Comparison of ENCODE assay signal across 18 cellular contexts in genomic region chr2:178143481-178143880, GRCh38.
"Had no signal": no experiment of that assay in that cellular context is flagged by ENCODE, and none has a peak within 500 bp of the region (broad histone marks: within the 10 kb centered on the region; RNA-seq: fewer than 3 reads in every experiment).

No MANE protein-coding gene starts in this region.

- H3K9me3 ChIP-seq: heart left ventricle, neutrophil, spleen, stomach had no signal

- H3K4me3 ChIP-seq: coronary artery, heart left ventricle, spleen, stomach had no signal

- H3K4me1 ChIP-seq: heart left ventricle, spleen, stomach had no signal

- H3K4me3 Mint-ChIP-seq: endodermal cell; naive thymus-derived CD4-positive, alpha-beta T cell; nephron progenitor cell; stimulated activated naive B cell treated with anti-CD40 and anti-IgM and Interleukin-4, amounts not matched to agents 10 μg/mL and 1 μg/mL and 100 μg/mL, for 72 hours had no signal

- H3K36me3 ChIP-seq: heart left ventricle, neutrophil, spleen, stomach had no signal

- H3K4me1 Mint-ChIP-seq: stimulated activated naive B cell treated with anti-CD40 and anti-IgM and Interleukin-4, amounts not matched to agents 10 μg/mL and 1 μg/mL and 100 μg/mL, for 72 hours had no signal

- DNase-seq: effector CD4-positive, alpha-beta T cell; endodermal cell; heart left ventricle; hippocampal formation; kidney glomerular epithelial cell; naive thymus-derived CD4-positive, alpha-beta T cell; nephron progenitor cell; spleen; stimulated activated CD4-positive, alpha-beta T cell treated with anti-CD3 and anti-CD28 coated beads, Interleukin-15, amount 100 ng/mL, for 24 hours; stimulated activated CD4-positive, alpha-beta T cell treated with anti-CD3 and anti-CD28 coated beads, Interleukin-1b, Interleukin-23, amount 100 ng/mL, for 48 hours; stimulated activated CD4-positive, alpha-beta T cell treated with anti-CD3 and anti-CD28 coated beads, Interleukin-4, amount 100 ng/mL, for 24 hours; stimulated activated naive B cell treated with anti-CD40 and anti-IgM and Interleukin-4, amounts not matched to agents 10 μg/mL and 1 μg/mL and 100 μg/mL, for 72 hours; stomach; substantia nigra; trophoblast cell had no signal

- H3K27ac Mint-ChIP-seq: endodermal cell; naive thymus-derived CD4-positive, alpha-beta T cell; nephron progenitor cell; stimulated activated naive B cell treated with anti-CD40 and anti-IgM and Interleukin-4, amounts not matched to agents 10 μg/mL and 1 μg/mL and 100 μg/mL, for 72 hours had no signal

- H3K27ac ChIP-seq: coronary artery, heart left ventricle, neutrophil, spleen, stomach had no signal

- ATAC-seq: heart left ventricle; naive thymus-derived CD4-positive, alpha-beta T cell; sciatic nerve; stimulated activated naive B cell treated with anti-CD40 and anti-IgM and Interleukin-4, amounts not matched to agents 10 μg/mL and 1 μg/mL and 100 μg/mL, for 72 hours had no signal

- H3K9me3 Mint-ChIP-seq: endodermal cell; naive thymus-derived CD4-positive, alpha-beta T cell; nephron progenitor cell; stimulated activated naive B cell treated with anti-CD40 and anti-IgM and Interleukin-4, amounts not matched to agents 10 μg/mL and 1 μg/mL and 100 μg/mL, for 72 hours had no signal

- H3K36me3 Mint-ChIP-seq: naive thymus-derived CD4-positive, alpha-beta T cell; stimulated activated naive B cell treated with anti-CD40 and anti-IgM and Interleukin-4, amounts not matched to agents 10 μg/mL and 1 μg/mL and 100 μg/mL, for 72 hours had no signal
